Comparison of ENCODE assay signal across 8 cellular contexts in the genomic region with DNA sequence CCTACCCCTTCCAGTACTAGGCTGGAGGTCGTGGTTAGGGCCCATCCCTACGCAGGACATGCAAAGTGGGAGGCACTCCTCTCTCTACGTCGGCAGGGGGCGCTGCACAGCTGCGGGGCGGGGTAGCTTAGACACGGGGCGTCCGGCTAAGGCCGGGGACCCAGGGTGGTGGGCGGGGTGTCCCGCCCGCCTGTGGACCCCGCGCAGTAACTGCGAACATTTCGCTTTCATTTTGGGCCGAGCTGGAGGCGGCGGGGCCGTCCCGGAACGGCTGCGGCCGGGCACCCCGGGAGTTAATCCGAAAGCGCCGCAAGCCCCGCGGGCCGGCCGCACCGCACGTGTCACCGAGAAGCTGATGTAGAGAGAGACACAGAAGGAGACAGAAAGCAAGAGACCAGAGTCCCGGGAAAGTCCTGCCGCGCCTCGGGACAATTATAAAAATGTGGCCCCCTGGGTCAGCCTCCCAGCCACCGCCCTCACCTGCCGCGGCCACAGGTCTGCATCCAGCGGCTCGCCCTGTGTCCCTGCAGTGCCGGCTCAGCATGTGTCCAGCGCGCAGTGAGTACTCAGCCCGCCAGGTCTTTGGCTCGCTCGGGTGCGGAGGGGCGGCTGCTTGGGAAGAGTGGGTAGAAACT.
DNase-seq lines count a peak whose midpoint lies in the region; ATAC-seq lines count a peak whose summit lies in the region.

A gene (plus strand): TSS at position 219 of the 635 bp plus-strand sequence.

- DNase-seq in NCI-H1694 (lab: John Stamatoyannopoulos, UW) (peak; percentile 19), NCI-H1694 treated with DMSO at 0.1 percent for 48 hours (lab: John Stamatoyannopoulos, UW) (no peak), NCI-H146 (lab: John Stamatoyannopoulos, UW) (peak; percentile 85), cerebellar cortex (ENCODE audit: low spot score) (peak; percentile 59), left kidney (ENCODE audit: low read depth, low spot score) (peak; percentile 92)
- peak; percentile 78 for DNase-seq in activated CD4-positive, CD25-positive, alpha-beta regulatory T cell treated with anti-CD3 and anti-CD28 coated beads, Interleukin-2, amount 50 U/mL, for 16 hours (ENCODE audit: low read depth, low spot score)
- DNase-seq in stimulated activated CD4-positive, alpha-beta T cell treated with anti-CD3 and anti-CD28 coated beads, Interleukin-2, amount 100 ng/mL, for 24 hours = peak; percentile 84 to 86

- ATAC-seq in HG02678 (IDR thresholded peaks at IDR 0.05; ENCODE audit: unreplicated experiment) = peak; percentile 92
